ENCODE assay signal across 19 cellular contexts in genomic region chr6:26524722-26525360, GRCh38. TPM values are rescaled to one million over a fixed set of nuclear protein-coding genes. Genes with fewer than 3 reads are reported as not detected.
DNase-seq lines count a peak whose midpoint lies in the region; ATAC-seq and TF ChIP-seq lines count a peak whose summit lies in the region.
"Had no signal": no experiment of that assay in that cellular context is flagged by ENCODE, and none has a peak within 500 bp of the region (broad histone marks: within the 10 kb centered on the region; RNA-seq: fewer than 3 reads in every experiment).

No MANE protein-coding gene starts in this region.

- no peaks in the 10 kb centered on the region for H3K27me3 ChIP-seq in PC-9 (ENCODE audit: insufficient read depth, low read depth)
- H3K27me3 ChIP-seq: BE2C had no signal

- no peak overlapping the region for H3K27ac ChIP-seq in PC-9
- H3K27ac ChIP-seq: C4-2B, HL-60, KMS-11 had no signal

- no peak for TF ChIP-seq POLR2A in NB4 (IDR thresholded peaks at IDR 0.05; ENCODE audit: extremely low read depth, insufficient read length)

- DNase-seq in AML-193 (lab: John Stamatoyannopoulos, UW) (peak; percentile 19 to 33), GDM1 (lab: John Stamatoyannopoulos, UW) (peak; percentile 11), NB4 (ENCODE audit: low read depth) (peak; percentile 52), PC-9 (no peak)
- no peak for DNase-seq in activated CD4-positive, CD25-positive, alpha-beta regulatory T cell (lab: John Stamatoyannopoulos, UW)
- DNase-seq: BE2C; CD8-positive, alpha-beta T cell; COR-L47; DND-41; GF-D8; H9; IMR-90 had no signal

- CTCF ChIA-PET in PC-9 (lab: Charles Lee): no interaction called here

- H3K4me3 ChIP-seq in NB4 (ENCODE audit: low read depth, low read length): no peak overlapping the region
- H3K4me3 ChIP-seq in PC-9: no peak overlapping the region
- H3K4me3 ChIP-seq: GM23338 had no signal

- H3K79me2 ChIP-seq in PC-9 (ENCODE audit: low read depth): peaks cover 36% of the 10 kb centered on the region

- no peaks in the 10 kb centered on the region for H3K9me3 ChIP-seq in PC-9 (ENCODE audit: insufficient read depth, low read depth)
- H3K9me3 ChIP-seq: BE2C had no signal

- no peak for ATAC-seq in HG02588 (IDR thresholded peaks at IDR 0.05; ENCODE audit: unreplicated experiment)
- no peak for ATAC-seq in HG03571 (IDR thresholded peaks at IDR 0.05; ENCODE audit: unreplicated experiment)
- ATAC-seq in HG02840 (IDR thresholded peaks at IDR 0.05; ENCODE audit: low FRiP score, unreplicated experiment): no peak
- ATAC-seq: CD8-positive, alpha-beta T cell; GM23338 had no signal

- peak overlapping the region; percentile 71; the same call in 1 of the 2 replicates for H3K4me2 ChIP-seq in PC-9
- H3K4me2 ChIP-seq: GM23338, KMS-11 had no signal

- no peaks in the 10 kb centered on the region for H3K9me2 ChIP-seq in PC-9 (ENCODE audit: insufficient read depth)

- TF ChIP-seq CTCF in NB4 (IDR thresholded peaks at IDR 0.05; ENCODE audit: low read depth, low read length) (no peak), PC-9 (conservative IDR thresholded peaks at IDR 0.05) (no peak)

- POLR2A ChIA-PET in PC-9 (lab: Charles Lee; ENCODE audit: unreplicated experiment): no interaction called here

- peaks cover 19% of the 10 kb centered on the region for H3F3A ChIP-seq in PC-9 (ENCODE audit: insufficient read depth, low read depth)

- no peak overlapping the region for H2AFZ ChIP-seq in PC-9
- H2AFZ ChIP-seq: GM23338 had no signal

- BruUV-seq in PC-9 (replicated peaks; lab: Mats Ljungman, UMichigan): no TSS peak

- H3K4me1 ChIP-seq in PC-9 (replicated peaks; ENCODE audit: insufficient read depth): peaks cover 28% of the 10 kb centered on the region
- H3K4me1 ChIP-seq: BE2C had no signal

- no peaks in the 10 kb centered on the region for H4K20me1 ChIP-seq in PC-9 (ENCODE audit: insufficient read depth)

- intact Hi-C loops in PC-9 (cut with micrococcal nuclease; ENCODE audit: unreplicated experiment): no loop called here

- no peaks in the 10 kb centered on the region for H3K36me3 ChIP-seq in PC-9 (ENCODE audit: low read depth)
- H3K36me3 ChIP-seq: BE2C had no signal

RNA-seq across cellular contexts. Expression of gene HMGN4, which starts 13.3 kb away (rescaled TPM):
- 86.9 and 90.5 TPM in 2 replicates for total RNA-seq in PC-9 (2021)

RNA-seq across cellular contexts. Expression of gene BTN1A1, which starts 24.7 kb away (rescaled TPM):
- total RNA-seq in PC-9 (2021): not detected in 2 replicates
- total RNA-seq: CD8-positive, alpha-beta T cell; IMR-90 had no signal

Comparison
In these comparisons a context has a peak if more than half of its experiments do, and no peak if none do; other contexts are left out.
1. DNase-seq: peak in AML-193 (2 of 2), GDM1 (single experiment) and NB4 (single experiment); none in PC-9 (0 of 2) and activated CD4-positive, CD25-positive, alpha-beta regulatory T cell (0 of 4).